18 cellular contexts compared by ENCODE assay signal in genomic region chr3:24264011-24264410, GRCh38.
"Had no signal": no experiment of that assay in that cellular context is flagged by ENCODE, and none has a peak within 500 bp of the region (broad histone marks: within the 10 kb centered on the region; RNA-seq: fewer than 3 reads in every experiment).

No MANE protein-coding gene starts in this region.

- H3K27me3 Mint-ChIP-seq: naive B cell had no signal

- H3K4me3 Mint-ChIP-seq: naive B cell; natural killer cell; nephron progenitor cell; stimulated activated naive B cell treated with anti-CD40 and anti-IgM and Interleukin-4, amounts not matched to agents 10 μg/mL and 1 μg/mL and 100 μg/mL, for 72 hours had no signal

- ATAC-seq: stimulated activated naive CD8-positive, alpha-beta T cell treated with anti-CD3 and anti-CD28 coated beads, Interleukin-15, Interleukin-2, amounts not matched to agents 100 U/mL and 50 U/mL, for 24 hours had no signal

- H3K9me3 Mint-ChIP-seq: natural killer cell had no signal

- H3K27ac Mint-ChIP-seq: natural killer cell; nephron progenitor cell; progenitor cell of endocrine pancreas; stimulated activated naive B cell treated with anti-CD40 and anti-IgM and Interleukin-4, amounts not matched to agents 10 μg/mL and 1 μg/mL and 100 μg/mL, for 72 hours had no signal

- H3K9me3 ChIP-seq: lower lobe of right lung, ovary, stomach, suprapubic skin, thoracic aorta, tibial artery, upper lobe of right lung had no signal

- H3K36me3 Mint-ChIP-seq: naive B cell, natural killer cell had no signal

- H3K36me3 ChIP-seq: lower lobe of right lung, ovary, stomach, suprapubic skin, thoracic aorta, tibial artery, upper lobe of right lung had no signal

- H3K27ac ChIP-seq: lower lobe of right lung, ovary, skin epidermis, stomach, suprapubic skin, tibial artery, upper lobe of right lung had no signal

- DNase-seq: left cardiac atrium; lower lobe of right lung; natural killer cell; nephron progenitor cell; ovary; stimulated activated CD4-positive, alpha-beta T cell treated with anti-CD3 and anti-CD28 coated beads, Interleukin-12 subunit alpha, Interleukin-12 subunit beta, amount 100 ng/mL, for 4 hours; stimulated activated CD4-positive, alpha-beta T cell treated with anti-CD3 and anti-CD28 coated beads, Interleukin-2, amount 100 ng/mL, for 24 hours; stimulated activated CD4-positive, alpha-beta T cell treated with anti-CD3 and anti-CD28 coated beads, Interleukin-4, amount 100 ng/mL, for 1 hour; stomach; tibial artery; upper lobe of right lung had no signal

- H3K4me1 Mint-ChIP-seq: natural killer cell, nephron progenitor cell had no signal

- H3K4me1 ChIP-seq: lower lobe of right lung, suprapubic skin, upper lobe of right lung had no signal

- H3K4me3 ChIP-seq: lower lobe of right lung, ovary, skin epidermis, stomach, suprapubic skin, thoracic aorta, tibial artery, upper lobe of right lung had no signal

- H3K27me3 ChIP-seq: ovary, stomach, suprapubic skin, tibial artery, upper lobe of right lung had no signal
